In genomic region chr19:41397086-41398041, GRCh38 we compare ENCODE assay signal across 1 cellular context.
TF ChIP-seq lines count a peak whose summit lies in the region.

TSS of gene BCKDHA (plus strand) at chr19:41397818. CDS start at chr19:41397828, 10 bp downstream.
TSS of gene EXOSC5 (minus strand) at chr19:41397359. CDS start at chr19:41397328, 31 bp downstream.

TF ChIP-seq in liver, 16 proteins besides CTCF, POLR2A, EP300 and RAD21 (continued from another document):
- TF ChIP-seq REST (IDR thresholded peaks at IDR 0.05), result no peak
- TF ChIP-seq FOXA2 (IDR thresholded peaks at IDR 0.05), result no peak
- peak; percentile 77 for TF ChIP-seq ZBTB33 (IDR thresholded peaks at IDR 0.05)
- TF ChIP-seq HNF4A (conservative IDR thresholded peaks at IDR 0.05), result no peak
- peak in 1 of 2 donors; percentile 47 for TF ChIP-seq EGR1 (IDR thresholded peaks at IDR 0.05; ENCODE audit: low read depth in 2 of 2)
